ENCODE assay signal across 8 cellular contexts in the genomic region with DNA sequence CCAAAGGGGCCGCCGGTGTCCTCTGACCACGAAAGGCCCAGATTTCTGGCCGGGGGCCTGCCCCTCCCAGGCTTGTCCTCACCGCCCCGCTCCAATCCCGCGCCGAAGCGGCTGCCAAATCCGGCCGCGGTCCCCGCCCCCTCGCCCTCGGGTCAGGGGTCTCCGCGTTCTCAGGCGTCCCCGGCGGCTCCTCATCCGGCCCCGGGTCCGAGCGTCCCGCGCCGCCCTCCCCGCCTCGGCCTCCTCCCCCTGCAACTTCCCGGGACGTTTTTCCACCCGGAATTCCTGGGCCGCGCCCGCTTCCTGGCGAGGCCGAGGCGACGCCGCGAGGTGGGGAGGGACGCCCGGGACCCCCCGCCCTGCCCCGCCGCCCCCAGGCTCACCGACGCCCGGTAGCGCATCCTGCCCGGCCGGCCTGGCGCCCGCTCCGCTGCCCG. TPM values are rescaled to one million over a fixed set of nuclear protein-coding genes. Genes with fewer than 3 reads are reported as not detected.
DNase-seq lines count a peak whose midpoint lies in the region; ATAC-seq, FAIRE-seq and TF ChIP-seq lines count a peak whose summit lies in the region.

No MANE protein-coding gene starts in this region.

- H3K9me3 ChIP-seq in A549 (no peaks in the 10 kb centered on the region), Karpas-422 (ENCODE audit: low read length) (no peaks in the 10 kb centered on the region), iPS-18c (ENCODE audit: control insufficient read depth, insufficient read depth, low read length) (no peaks in the 10 kb centered on the region)

- peak; percentile 48 to 65 for DNase-seq in A549 (ENCODE audit: low read depth in 1 of 2, low spot score in 1 of 2)
- DNase-seq in Karpas-422: peak; percentile 72
- DNase-seq in activated naive CD8-positive, alpha-beta T cell treated with anti-CD3 and anti-CD28 coated beads, Interleukin-2, amount 10 ng/mL, durations not matched to agents 7 days and 5 days: peak; percentile 66
- DNase-seq in stimulated activated naive B cell treated with anti-CD40 and anti-IgM and Interleukin-4, amounts not matched to agents 10 μg/mL and 1 μg/mL and 100 μg/mL, for 72 hours: peak; percentile 70
- no peak for DNase-seq in NCI-H446 (lab: John Stamatoyannopoulos, UW)

- H3K79me2 ChIP-seq in Karpas-422 (ENCODE audit: low read length): peaks cover 4% of the 10 kb centered on the region; the same call in 1 of the 2 replicates

- H3K4me3 Mint-ChIP-seq in activated naive CD8-positive, alpha-beta T cell treated with anti-CD3 and anti-CD28 coated beads, Interleukin-2, amount 10 ng/mL, durations not matched to agents 7 days and 5 days: peak overlapping the region; percentile 77
- peak overlapping the region; percentile 92 to 93 for H3K4me3 Mint-ChIP-seq in stimulated activated naive B cell treated with anti-CD40 and anti-IgM and Interleukin-4, amounts not matched to agents 10 μg/mL and 1 μg/mL and 100 μg/mL, for 72 hours

- CTCF ChIA-PET in A549 (lab: Yijun Ruan, JAX): interaction anchor here (0.7 kb wide), 1 partner anchor 31 kb away, joined by 3 read pairs; the partner anchor contains the start of gene INPP5K

- no peak overlapping the region; the same call in 1 of the 2 replicates for H2AFZ ChIP-seq in Karpas-422 (ENCODE audit: low read length)

- H3K27ac ChIP-seq in A549 (peak overlapping the region; percentile 97), Karpas-422 (ENCODE audit: low read length) (peak overlapping the region; percentile 51)

- peak; percentile 0 to 2 for ATAC-seq in A549
- no peak for ATAC-seq in activated naive CD8-positive, alpha-beta T cell treated with anti-CD3 and anti-CD28 coated beads, Interleukin-2, amount 10 ng/mL, durations not matched to agents 7 days and 5 days (ENCODE audit: low read depth)
- ATAC-seq in stimulated activated naive B cell treated with anti-CD40 and anti-IgM and Interleukin-4, amounts not matched to agents 10 μg/mL and 1 μg/mL and 100 μg/mL, for 72 hours (replicated peaks): peak; percentile 20 to 25
- no peak for ATAC-seq in HG03342 (IDR thresholded peaks at IDR 0.05; ENCODE audit: unreplicated experiment)

- H3K27ac Mint-ChIP-seq in activated naive CD8-positive, alpha-beta T cell treated with anti-CD3 and anti-CD28 coated beads, Interleukin-2, amount 10 ng/mL, durations not matched to agents 7 days and 5 days: no peak overlapping the region
- peak overlapping the region; percentile 98 for H3K27ac Mint-ChIP-seq in stimulated activated naive B cell treated with anti-CD40 and anti-IgM and Interleukin-4, amounts not matched to agents 10 μg/mL and 1 μg/mL and 100 μg/mL, for 72 hours

- peak; percentile 21; the same call in 1 of the 2 replicates for TF ChIP-seq POLR2A in A549 (IDR thresholded peaks at IDR 0.05; ENCODE audit: low read length)
- TF ChIP-seq POLR2A in GM19099 (IDR thresholded peaks at IDR 0.05; ENCODE audit: extremely low read depth, insufficient read length, low read depth): peak; percentile 6

- peaks cover 5% of the 10 kb centered on the region for H3K27me3 Mint-ChIP-seq in activated naive CD8-positive, alpha-beta T cell treated with anti-CD3 and anti-CD28 coated beads, Interleukin-2, amount 10 ng/mL, durations not matched to agents 7 days and 5 days
- no peaks in the 10 kb centered on the region for H3K27me3 Mint-ChIP-seq in stimulated activated naive B cell treated with anti-CD40 and anti-IgM and Interleukin-4, amounts not matched to agents 10 μg/mL and 1 μg/mL and 100 μg/mL, for 72 hours

- H3K36me3 Mint-ChIP-seq in activated naive CD8-positive, alpha-beta T cell treated with anti-CD3 and anti-CD28 coated beads, Interleukin-2, amount 10 ng/mL, durations not matched to agents 7 days and 5 days: peaks cover 1% of the 10 kb centered on the region
- peaks cover 33 to 40% of the 10 kb centered on the region in 2 donors for H3K36me3 Mint-ChIP-seq in stimulated activated naive B cell treated with anti-CD40 and anti-IgM and Interleukin-4, amounts not matched to agents 10 μg/mL and 1 μg/mL and 100 μg/mL, for 72 hours

- TF ChIP-seq RAD21 in A549 (conservative IDR thresholded peaks at IDR 0.05 in 1 of 2, IDR thresholded peaks at IDR 0.05 in 1 of 2): no peak

- TF ChIP-seq EP300 in A549 (IDR thresholded peaks at IDR 0.05): no peak

- WGBS in A549 (ENCODE audit: missing lambda C conversion rate): 0% methylated on average over 14 of the region's 57 CpGs

- no peaks in the 10 kb centered on the region for H3K27me3 ChIP-seq in Karpas-422 (ENCODE audit: low read length)

- H3K4me1 ChIP-seq in A549 (peaks cover 56% of the 10 kb centered on the region), Karpas-422 (ENCODE audit: low read length) (peaks cover 41% of the 10 kb centered on the region)

- no peaks in the 10 kb centered on the region for H3K9me2 ChIP-seq in Karpas-422 (replicated peaks; ENCODE audit: insufficient read depth, low read length)

- no peaks in the 10 kb centered on the region; the same call in 1 of the 2 replicates for H3K36me3 ChIP-seq in Karpas-422 (ENCODE audit: insufficient read depth, low read length)

- POLR2A ChIA-PET in A549 (lab: Yijun Ruan, JAX): no interaction called here
- POLR2A ChIA-PET in activated naive CD8-positive, alpha-beta T cell treated with anti-CD3 and anti-CD28 coated beads, Interleukin-2, amount 10 ng/mL, durations not matched to agents 7 days and 5 days (lab: Charles Lee): interaction anchor here (1.0 to 1.8 kb wide), 2 partner anchors 29 to 31 kb away, joined by 3 to 6 read pairs; partner anchors contain the start of genes CRK and INPP5K

- peaks cover 10% of the 10 kb centered on the region for H3K4me1 Mint-ChIP-seq in activated naive CD8-positive, alpha-beta T cell treated with anti-CD3 and anti-CD28 coated beads, Interleukin-2, amount 10 ng/mL, durations not matched to agents 7 days and 5 days
- H3K4me1 Mint-ChIP-seq in stimulated activated naive B cell treated with anti-CD40 and anti-IgM and Interleukin-4, amounts not matched to agents 10 μg/mL and 1 μg/mL and 100 μg/mL, for 72 hours: peaks cover 30 to 61% of the 10 kb centered on the region in 2 donors

- no peaks in the 10 kb centered on the region for H3K9me3 Mint-ChIP-seq in activated naive CD8-positive, alpha-beta T cell treated with anti-CD3 and anti-CD28 coated beads, Interleukin-2, amount 10 ng/mL, durations not matched to agents 7 days and 5 days
- no peaks in the 10 kb centered on the region for H3K9me3 Mint-ChIP-seq in stimulated activated naive B cell treated with anti-CD40 and anti-IgM and Interleukin-4, amounts not matched to agents 10 μg/mL and 1 μg/mL and 100 μg/mL, for 72 hours

- H3K4me2 ChIP-seq in A549: peak overlapping the region; percentile 96
- peak overlapping the region; percentile 93 for H3K4me2 ChIP-seq in Karpas-422 (ENCODE audit: low read depth, low read length, poor library complexity, severe bottlenecking)

- H3K9ac ChIP-seq in Karpas-422 (ENCODE audit: low read length): peak overlapping the region; percentile 68

- no peak for FAIRE-seq in A549 (lab: Jason Lieb, UNC)

- H3K4me3 ChIP-seq in A549 (peak overlapping the region; percentile 82), Karpas-422 (ENCODE audit: low read length) (peak overlapping the region; percentile 72), iPS-18c (ENCODE audit: insufficient read depth, low read depth, low read length) (peak overlapping the region; percentile 52)

- H4K20me1 ChIP-seq in Karpas-422 (ENCODE audit: insufficient read depth, low read depth, low read length): no peaks in the 10 kb centered on the region

- TF ChIP-seq CTCF in A549 (IDR thresholded peaks at IDR 0.05): no peak

TF ChIP-seq in A549, 52 proteins besides CTCF, POLR2A, EP300 and RAD21 (continues in another document):
- no peak for TF ChIP-seq SMC3 (IDR thresholded peaks at IDR 0.05)
- peak; percentile 49; the same call in 1 of the 2 replicates for TF ChIP-seq PHF8 (IDR thresholded peaks at IDR 0.05; ENCODE audit: borderline replicate concordance, low read depth)
- no peak for TF ChIP-seq HOXB5 (CRISPR knock-in tag; IDR thresholded peaks at IDR 0.05)

RNA-seq across cellular contexts. Expression of gene MYO1C, which starts 7.2 kb away (rescaled TPM):
- polyA plus RNA-seq in A549 (2011; rRNA removed) (101 and 108 TPM in 2 replicates), A549 (2017; fragmentation: RNase III; extraction: RNeasy Plus Mini Kit Qiagen cat#74134 plus additional on column Dnase treatment) (120 to 127 TPM (median 123 TPM) in 3 replicates)
- 137 and 142 TPM in 2 replicates for polyA plus RNA-seq in A549 (2012; cell fraction: cytosol; rRNA removed)
- 175 and 218 TPM in 2 replicates for polyA plus RNA-seq in A549 (2012; cell fraction: nucleus; rRNA removed)
- 357 and 380 TPM in 2 replicates for polyA minus RNA-seq in A549 (2011; rRNA and poly(A)+ RNA removed)
- total RNA-seq in Karpas-422 (2014; rRNA removed; shearing (Covaris generic); ENCODE audit: low replicate concordance): 14.7 and 20.5 TPM in 2 replicates
- total RNA-seq in activated naive CD8-positive, alpha-beta T cell treated with anti-CD3 and anti-CD28 coated beads, Interleukin-2, amount 10 ng/mL, durations not matched to agents 7 days and 5 days: 10 to 100 TPM; 28.6 to 34.1 TPM

RNA-seq across cellular contexts. Expression of gene CRK, which starts 29.3 kb away (rescaled TPM):
- polyA plus RNA-seq in A549 (2011; rRNA removed): 117 and 124 TPM in 2 replicates
- 53.5 and 59.6 TPM in 2 replicates for polyA plus RNA-seq in A549 (2012; cell fraction: cytosol; rRNA removed)
- 16.5 and 24.4 TPM in 2 replicates for polyA plus RNA-seq in A549 (2012; cell fraction: nucleus; rRNA removed)
- polyA plus RNA-seq in A549 (2017; fragmentation: RNase III; extraction: RNeasy Plus Mini Kit Qiagen cat#74134 plus additional on column Dnase treatment): 73.1 to 76.5 TPM (median 75.1 TPM) in 3 replicates
- polyA minus RNA-seq in A549 (2011; rRNA and poly(A)+ RNA removed): 59.6 and 77.1 TPM in 2 replicates
- total RNA-seq in Karpas-422 (2014; rRNA removed; shearing (Covaris generic); ENCODE audit: low replicate concordance): 14.1 and 19.5 TPM in 2 replicates
- 10 to 100 TPM; 19.5 to 21.9 TPM for total RNA-seq in activated naive CD8-positive, alpha-beta T cell treated with anti-CD3 and anti-CD28 coated beads, Interleukin-2, amount 10 ng/mL, durations not matched to agents 7 days and 5 days

RNA-seq across cellular contexts. Expression of gene INPP5K, which starts 31.1 kb away (rescaled TPM):
- polyA plus RNA-seq in A549 (2011; rRNA removed) (30.8 and 41.8 TPM in 2 replicates), A549 (2017; fragmentation: RNase III; extraction: RNeasy Plus Mini Kit Qiagen cat#74134 plus additional on column Dnase treatment) (23.6 to 24.5 TPM (median 24.3 TPM) in 3 replicates)
- polyA plus RNA-seq in A549 (2012; cell fraction: cytosol; rRNA removed): 22.4 and 26.4 TPM in 2 replicates
- polyA plus RNA-seq in A549 (2012; cell fraction: nucleus; rRNA removed): 41.4 and 43.0 TPM in 2 replicates
- 58.4 and 65.5 TPM in 2 replicates for polyA minus RNA-seq in A549 (2011; rRNA and poly(A)+ RNA removed)
- 61.7 and 102 TPM in 2 replicates for total RNA-seq in Karpas-422 (2014; rRNA removed; shearing (Covaris generic); ENCODE audit: low replicate concordance)
- total RNA-seq in activated naive CD8-positive, alpha-beta T cell treated with anti-CD3 and anti-CD28 coated beads, Interleukin-2, amount 10 ng/mL, durations not matched to agents 7 days and 5 days: 10 to 100 TPM; 56.7 to 58.7 TPM

Comparison
In these comparisons a context has a peak if more than half of its experiments do, and no peak if none do; other contexts are left out.
1. ATAC-seq: peak in A549 (2 of 2) and stimulated activated naive B cell treated with anti-CD40 and anti-IgM and Interleukin-4, amounts not matched to agents 10 μg/mL and 1 μg/mL and 100 μg/mL, for 72 hours (2 of 2); none in activated naive CD8-positive, alpha-beta T cell treated with anti-CD3 and anti-CD28 coated beads, Interleukin-2, amount 10 ng/mL, durations not matched to agents 7 days and 5 days (single experiment) and HG03342 (single experiment).
2. DNase-seq: peak in A549 (2 of 2), Karpas-422 (single experiment), activated naive CD8-positive, alpha-beta T cell treated with anti-CD3 and anti-CD28 coated beads, Interleukin-2, amount 10 ng/mL, durations not matched to agents 7 days and 5 days (single experiment) and stimulated activated naive B cell treated with anti-CD40 and anti-IgM and Interleukin-4, amounts not matched to agents 10 μg/mL and 1 μg/mL and 100 μg/mL, for 72 hours (single experiment); none in NCI-H446 (0 of 2).
3. Peak in every context shown above with its lines, with median percentiles within 50 percentile points of each other: H3K4me3 ChIP-seq.